In the genomic region with DNA sequence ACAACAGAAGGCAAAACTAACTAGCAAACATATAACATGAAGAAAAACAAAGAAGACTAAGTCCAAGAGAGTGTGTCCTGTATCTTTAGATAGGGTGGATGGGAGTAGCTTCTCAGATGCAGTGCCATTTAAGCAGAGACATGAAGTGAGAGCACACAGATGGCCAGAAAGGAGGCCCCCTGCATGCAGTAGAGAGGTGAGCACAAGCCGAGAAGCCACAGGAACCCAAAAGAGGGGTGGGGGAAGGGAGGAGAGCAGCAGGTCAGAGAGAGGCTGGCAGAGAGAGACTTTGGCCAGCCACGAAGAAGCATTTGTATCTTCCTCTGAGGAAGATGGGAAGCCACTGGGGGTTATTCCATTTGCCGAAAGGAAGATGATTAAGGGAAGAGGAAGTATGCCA, we compare ENCODE assay signal across 34 cellular contexts.
"Had no signal": no experiment of that assay in that cellular context is flagged by ENCODE, and none has a peak within 500 bp of the region (broad histone marks: within the 10 kb centered on the region; RNA-seq: fewer than 3 reads in every experiment).

No MANE protein-coding gene starts in this region.

- H3K36me3 Mint-ChIP-seq: activated CD8-positive, alpha-beta memory T cell treated with anti-CD3 and anti-CD28 coated beads, Interleukin-2, amount 10 ng/mL, durations not matched to agents 7 days and 5 days; activated naive CD4-positive, alpha-beta T cell treated with anti-CD3 and anti-CD28 coated beads, Interleukin-2, amount 10 ng/mL, durations not matched to agents 7 days and 5 days; activated naive CD4-positive, alpha-beta T cell treated with anti-CD3 and anti-CD28 coated beads, Interleukin-2, amount 50 U/mL, for 24 hours; activated naive CD8-positive, alpha-beta T cell; activated naive CD8-positive, alpha-beta T cell treated with anti-CD3 and anti-CD28 coated beads, Interleukin-2, amount 10 ng/mL, durations not matched to agents 7 days and 5 days; brain had no signal

- H3K9me3 ChIP-seq: ascending aorta had no signal

- H3K4me1 ChIP-seq: ascending aorta had no signal

- H3K27me3 Mint-ChIP-seq: activated B cell treated with CpG ODN at 0.5 μM for 24 hours; activated CD4-positive, alpha-beta memory T cell treated with anti-CD3 and anti-CD28 coated beads, Interleukin-2, amount 10 ng/mL, durations not matched to agents 7 days and 5 days; activated CD4-positive, alpha-beta T cell treated with anti-CD3 and anti-CD28 coated beads, Interleukin-2, amount 10 ng/mL, durations not matched to agents 7 days and 5 days; activated CD8-positive, alpha-beta memory T cell treated with anti-CD3 and anti-CD28 coated beads, Interleukin-2, amount 10 ng/mL, durations not matched to agents 7 days and 5 days; activated naive CD8-positive, alpha-beta T cell; activated naive CD8-positive, alpha-beta T cell treated with anti-CD3 and anti-CD28 coated beads, Interleukin-2, amount 10 ng/mL, durations not matched to agents 7 days and 5 days; activated naive CD8-positive, alpha-beta T cell treated with anti-CD3 and anti-CD28 coated beads, Interleukin-2, amount 50 U/mL, for 24 hours; activated T-helper 17 cell treated with anti-CD3 and anti-CD28 coated beads, Interleukin-2, amount 50 U/mL, for 72 hours; brain; central memory CD8-positive, alpha-beta T cell had no signal

- H3K27ac ChIP-seq: ascending aorta, WERI-Rb-1 had no signal

- H3K36me3 ChIP-seq: ascending aorta, cardiac muscle cell, WERI-Rb-1 had no signal

- H3K4me3 ChIP-seq: ascending aorta, cardiac muscle cell had no signal

- H3K4me1 Mint-ChIP-seq: activated B cell treated with CpG ODN at 0.5 μM for 24 hours; activated CD4-positive, alpha-beta memory T cell treated with anti-CD3 and anti-CD28 coated beads, Interleukin-2, amount 10 ng/mL, durations not matched to agents 7 days and 5 days; activated CD4-positive, alpha-beta T cell treated with anti-CD3 and anti-CD28 coated beads, Interleukin-2, amount 10 ng/mL, durations not matched to agents 7 days and 5 days; activated CD8-positive, alpha-beta memory T cell treated with anti-CD3 and anti-CD28 coated beads, Interleukin-2, amount 10 ng/mL, durations not matched to agents 7 days and 5 days; activated naive CD4-positive, alpha-beta T cell treated with anti-CD3 and anti-CD28 coated beads, Interleukin-2, amount 10 ng/mL, durations not matched to agents 7 days and 5 days; activated naive CD4-positive, alpha-beta T cell treated with anti-CD3 and anti-CD28 coated beads, Interleukin-2, amount 50 U/mL, for 24 hours; activated naive CD8-positive, alpha-beta T cell treated with anti-CD3 and anti-CD28 coated beads, Interleukin-2, amount 10 ng/mL, durations not matched to agents 7 days and 5 days; activated naive CD8-positive, alpha-beta T cell treated with anti-CD3 and anti-CD28 coated beads, Interleukin-2, amount 50 U/mL, for 24 hours; activated T-helper 17 cell treated with anti-CD3 and anti-CD28 coated beads, Interleukin-2, amount 50 U/mL, for 72 hours; central memory CD8-positive, alpha-beta T cell had no signal

- H3K4me3 Mint-ChIP-seq: activated B cell treated with CpG ODN at 0.5 μM for 24 hours; activated CD4-positive, alpha-beta memory T cell treated with anti-CD3 and anti-CD28 coated beads, Interleukin-2, amount 10 ng/mL, durations not matched to agents 7 days and 5 days; activated CD4-positive, alpha-beta T cell treated with anti-CD3 and anti-CD28 coated beads, Interleukin-2, amount 10 ng/mL, durations not matched to agents 7 days and 5 days; activated CD8-positive, alpha-beta memory T cell treated with anti-CD3 and anti-CD28 coated beads, Interleukin-2, amount 10 ng/mL, durations not matched to agents 7 days and 5 days; activated CD8-positive, alpha-beta T cell treated with anti-CD3 and anti-CD28 coated beads, Interleukin-2, amount 10 ng/mL, durations not matched to agents 7 days and 5 days; activated naive CD4-positive, alpha-beta T cell treated with anti-CD3 and anti-CD28 coated beads, Interleukin-2, amount 10 ng/mL, durations not matched to agents 7 days and 5 days; activated naive CD4-positive, alpha-beta T cell treated with anti-CD3 and anti-CD28 coated beads, Interleukin-2, amount 50 U/mL, for 24 hours; activated naive CD8-positive, alpha-beta T cell; activated naive CD8-positive, alpha-beta T cell treated with anti-CD3 and anti-CD28 coated beads, Interleukin-2, amount 10 ng/mL, durations not matched to agents 7 days and 5 days; activated naive CD8-positive, alpha-beta T cell treated with anti-CD3 and anti-CD28 coated beads, Interleukin-2, amount 50 U/mL, for 24 hours; activated T-cell treated with anti-CD3 and anti-CD28 coated beads, Interleukin-2, amount 50 U/mL, for 24 hours; activated T-helper 17 cell treated with anti-CD3 and anti-CD28 coated beads, Interleukin-2, amount 50 U/mL, for 72 hours; brain; central memory CD8-positive, alpha-beta T cell; T-helper 1 cell treated with Interleukin-12 subunit alpha and Interleukin-12 subunit beta and Interleukin-4 antibody, amounts not matched to agents 30 μg/mL and 1 μg/mL, for 36 hours; T-helper 2 cell treated with Interferon-gamma antibody and Interleukin-4, amounts not matched to agents 5 μg/mL and 100 μg/mL, for 36 hours had no signal

- H3K9me3 Mint-ChIP-seq: activated B cell treated with CpG ODN at 0.5 μM for 24 hours; activated CD4-positive, alpha-beta memory T cell treated with anti-CD3 and anti-CD28 coated beads, Interleukin-2, amount 10 ng/mL, durations not matched to agents 7 days and 5 days; activated CD4-positive, alpha-beta T cell treated with anti-CD3 and anti-CD28 coated beads, Interleukin-2, amount 10 ng/mL, durations not matched to agents 7 days and 5 days; activated naive CD4-positive, alpha-beta T cell treated with anti-CD3 and anti-CD28 coated beads, Interleukin-2, amount 10 ng/mL, durations not matched to agents 7 days and 5 days; activated naive CD4-positive, alpha-beta T cell treated with anti-CD3 and anti-CD28 coated beads, Interleukin-2, amount 50 U/mL, for 24 hours; activated naive CD8-positive, alpha-beta T cell treated with anti-CD3 and anti-CD28 coated beads, Interleukin-2, amount 10 ng/mL, durations not matched to agents 7 days and 5 days; activated naive CD8-positive, alpha-beta T cell treated with anti-CD3 and anti-CD28 coated beads, Interleukin-2, amount 50 U/mL, for 24 hours; activated T-helper 17 cell treated with anti-CD3 and anti-CD28 coated beads, Interleukin-2, amount 50 U/mL, for 72 hours; brain; T-helper 1 cell treated with Interleukin-12 subunit alpha and Interleukin-12 subunit beta and Interleukin-4 antibody, amounts not matched to agents 30 μg/mL and 1 μg/mL, for 36 hours; T-helper 2 cell treated with Interferon-gamma antibody and Interleukin-4, amounts not matched to agents 5 μg/mL and 100 μg/mL, for 36 hours had no signal

- H3K27ac Mint-ChIP-seq: activated B cell treated with CpG ODN at 0.5 μM for 24 hours; activated CD4-positive, alpha-beta memory T cell treated with anti-CD3 and anti-CD28 coated beads, Interleukin-2, amount 10 ng/mL, durations not matched to agents 7 days and 5 days; activated CD4-positive, alpha-beta T cell treated with anti-CD3 and anti-CD28 coated beads, Interleukin-2, amount 10 ng/mL, durations not matched to agents 7 days and 5 days; activated CD8-positive, alpha-beta memory T cell treated with anti-CD3 and anti-CD28 coated beads, Interleukin-2, amount 10 ng/mL, durations not matched to agents 7 days and 5 days; activated CD8-positive, alpha-beta T cell treated with anti-CD3 and anti-CD28 coated beads, Interleukin-2, amount 10 ng/mL, durations not matched to agents 7 days and 5 days; activated naive CD4-positive, alpha-beta T cell treated with anti-CD3 and anti-CD28 coated beads, Interleukin-2, amount 10 ng/mL, durations not matched to agents 7 days and 5 days; activated naive CD4-positive, alpha-beta T cell treated with anti-CD3 and anti-CD28 coated beads, Interleukin-2, amount 50 U/mL, for 24 hours; activated naive CD8-positive, alpha-beta T cell; activated naive CD8-positive, alpha-beta T cell treated with anti-CD3 and anti-CD28 coated beads, Interleukin-2, amount 10 ng/mL, durations not matched to agents 7 days and 5 days; activated naive CD8-positive, alpha-beta T cell treated with anti-CD3 and anti-CD28 coated beads, Interleukin-2, amount 50 U/mL, for 24 hours; activated T-cell treated with anti-CD3 and anti-CD28 coated beads, Interleukin-2, amount 50 U/mL, for 24 hours; activated T-helper 17 cell treated with anti-CD3 and anti-CD28 coated beads, Interleukin-2, amount 50 U/mL, for 72 hours; brain; T-helper 1 cell treated with Interleukin-12 subunit alpha and Interleukin-12 subunit beta and Interleukin-4 antibody, amounts not matched to agents 30 μg/mL and 1 μg/mL, for 36 hours; T-helper 2 cell treated with Interferon-gamma antibody and Interleukin-4, amounts not matched to agents 5 μg/mL and 100 μg/mL, for 36 hours had no signal

- ATAC-seq: activated CD8-positive, alpha-beta memory T cell treated with anti-CD3 and anti-CD28 coated beads, Interleukin-2, amount 10 ng/mL, durations not matched to agents 7 days and 5 days; activated CD8-positive, alpha-beta T cell treated with anti-CD3 and anti-CD28 coated beads, Interleukin-2, amount 10 ng/mL, durations not matched to agents 7 days and 5 days; activated naive CD8-positive, alpha-beta T cell treated with anti-CD3 and anti-CD28 coated beads, Interleukin-2, amount 50 U/mL, for 24 hours; activated T-helper 17 cell treated with anti-CD3 and anti-CD28 coated beads, Interleukin-2, amount 50 U/mL, for 72 hours had no signal

- DNase-seq: activated B cell treated with CpG ODN at 0.5 μM for 24 hours; activated CD4-positive, alpha-beta memory T cell treated with anti-CD3 and anti-CD28 coated beads, Interleukin-2, amount 10 ng/mL, durations not matched to agents 7 days and 5 days; activated CD4-positive, alpha-beta T cell treated with anti-CD3 and anti-CD28 coated beads for 4 hours; activated CD4-positive, alpha-beta T cell treated with anti-CD3 and anti-CD28 coated beads, Interleukin-2, amount 10 ng/mL, durations not matched to agents 7 days and 5 days; activated CD4-positive, alpha-beta T cell treated with anti-CD3 and anti-CD28 coated beads, Interleukin-2, amount 50 U/mL, for 48 hours; activated CD4-positive, CD25-positive, alpha-beta regulatory T cell treated with anti-CD3 and anti-CD28 coated beads, Interleukin-2, amount 50 U/mL, for 72 hours; activated CD8-positive, alpha-beta memory T cell treated with anti-CD3 and anti-CD28 coated beads for 24 hours; activated CD8-positive, alpha-beta memory T cell treated with anti-CD3 and anti-CD28 coated beads, Interleukin-2, amount 10 ng/mL, durations not matched to agents 7 days and 5 days; activated CD8-positive, alpha-beta memory T cell treated with anti-CD3 and anti-CD28 coated beads, Interleukin-2, amount 50 U/mL, for 48 hours; activated CD8-positive, alpha-beta T cell treated with anti-CD3 and anti-CD28 coated beads, Interleukin-2, amount 10 ng/mL, durations not matched to agents 7 days and 5 days; activated gamma-delta T cell; activated naive CD4-positive, alpha-beta T cell treated with anti-CD3 and anti-CD28 coated beads, Interleukin-2, amount 10 ng/mL, durations not matched to agents 7 days and 5 days; activated naive CD4-positive, alpha-beta T cell treated with Interleukin-2 at 50 U/mL for 16 hours; activated naive CD8-positive, alpha-beta T cell treated with anti-CD3 and anti-CD28 coated beads, Interleukin-2, amount 10 ng/mL, durations not matched to agents 7 days and 5 days; activated naive CD8-positive, alpha-beta T cell treated with anti-CD3 and anti-CD28 coated beads, Interleukin-2, amount 50 U/mL, for 24 hours; activated T-cell treated with anti-CD3 and anti-CD28 coated beads, Interleukin-2, amount 50 U/mL, for 24 hours; activated T-cell treated with anti-CD3 and anti-CD28 coated beads, Interleukin-2, amount 50 U/mL, for 48 hours; amygdala; anterior cingulate cortex; caudate nucleus; cerebellar nuclear complex; T-helper 1 cell; T-helper 2 cell; T-helper 9 cell; WERI-Rb-1 had no signal

- H3K27me3 ChIP-seq: ascending aorta, cardiac muscle cell had no signal
